In the genomic region with DNA sequence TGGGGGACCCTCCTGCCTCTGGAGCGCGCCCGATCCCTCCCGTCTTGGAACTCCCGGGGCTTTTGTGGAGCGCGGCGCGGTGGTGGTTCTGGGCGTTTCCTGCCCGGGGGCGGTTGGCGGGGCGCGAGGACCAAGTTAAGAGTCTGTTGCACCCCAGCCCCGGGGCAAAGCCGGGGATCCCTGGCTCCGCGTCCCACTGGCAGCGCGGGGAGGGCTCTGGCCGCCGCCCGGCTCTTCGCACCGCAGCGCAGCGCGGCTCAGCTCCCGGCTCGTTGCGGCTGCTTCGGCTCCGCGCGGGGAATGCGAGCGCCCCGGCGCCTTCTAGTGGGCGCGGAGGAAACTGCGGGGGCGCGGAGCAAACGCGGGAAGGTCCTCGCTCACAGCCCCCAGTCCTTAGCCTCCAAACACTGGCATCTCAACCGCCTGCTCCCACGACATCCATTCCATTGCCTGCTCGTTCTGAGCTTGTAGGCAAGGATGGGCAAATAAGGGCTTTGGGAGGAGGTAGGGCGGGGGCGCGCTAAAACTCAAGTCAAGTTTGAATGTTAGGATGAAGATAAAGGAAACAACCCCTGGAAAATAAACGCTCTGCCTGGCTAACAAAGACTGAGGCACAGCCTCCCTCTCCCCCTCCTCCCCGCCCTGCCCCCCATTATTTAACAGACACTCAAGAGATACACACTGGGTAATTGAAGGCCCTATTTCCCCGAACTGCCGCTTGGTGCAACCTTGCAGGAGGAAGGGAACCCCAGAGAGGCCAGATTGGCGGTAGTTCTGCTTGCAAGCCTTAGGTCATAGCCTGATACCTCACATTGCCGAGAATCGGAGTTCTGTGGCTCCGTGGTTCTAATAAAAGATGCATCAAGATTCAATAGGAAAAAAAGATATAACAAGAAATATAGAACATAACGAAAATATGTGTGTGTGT, we compare ENCODE assay signal across 8 cellular contexts. TPM values are rescaled to one million over a fixed set of nuclear protein-coding genes. Genes with fewer than 3 reads are reported as not detected.
DNase-seq lines count a peak whose midpoint lies in the region; ATAC-seq, FAIRE-seq and TF ChIP-seq lines count a peak whose summit lies in the region.

A gene (minus strand): TSS at position 304 of the 928 bp plus-strand sequence. CDS start 1,069 bp downstream, outside the sequence.

- peak within 1 kb of the TSS; percentile 77 for H3K4me2 ChIP-seq in keratinocyte (ENCODE audit: control insufficient read depth, extremely low read depth, insufficient read depth, low read depth, low read length)

- dilution Hi-C loops in keratinocyte (cut with MboI; ENCODE audit: extremely low pct_ligation_motif_present, low sequenced_read_pairs): loop anchor here (10.0 kb wide), 1 partner anchor 58 kb away; no protein-coding TSS in a partner anchor

- H3K36me3 ChIP-seq in keratinocyte (ENCODE audit: control insufficient read depth in 2 of 2, extremely low read depth in 1 of 2, insufficient read depth in 2 of 2, low read length in 2 of 2): no peaks in the 10 kb centered on the region

- H3K9me1 ChIP-seq in keratinocyte (ENCODE audit: control insufficient read depth, extremely low read depth, insufficient read depth, low read length): no peaks in the 10 kb centered on the region

- peak; percentile 68 to 81 for DNase-seq in NCI-H2081 (lab: John Stamatoyannopoulos, UW)
- no peak for DNase-seq in NCI-H2081 treated with DMSO at 0.1 percent for 48 hours (lab: John Stamatoyannopoulos, UW)
- peak; percentile 33 for DNase-seq in NCI-H2107 (lab: John Stamatoyannopoulos, UW)
- DNase-seq in central memory CD4-positive, alpha-beta T cell: peak; percentile 51
- DNase-seq in keratinocyte (ENCODE audit: low read depth, low spot score): no peak
- peak; percentile 46 to 65 for DNase-seq in stimulated activated CD4-positive, alpha-beta T cell treated with anti-CD3 and anti-CD28 coated beads, Interleukin-15, amount 100 ng/mL, for 48 hours (ENCODE audit: low read depth in 2 of 2)

- H3K9ac ChIP-seq in keratinocyte (ENCODE audit: control insufficient read depth, extremely low read depth, insufficient read depth, low read length): peak within 1 kb of the TSS; percentile 37

- peaks cover 2% of the 10 kb centered on the region for H3K4me1 ChIP-seq in keratinocyte (ENCODE audit: control insufficient read depth, extremely low read depth, insufficient read depth, low read length)

- FAIRE-seq in keratinocyte (lab: Jason Lieb, UNC): no peak

- peak within 1 kb of the TSS; percentile 52; the same call in 1 of the 2 replicates for H3K27ac ChIP-seq in VCaP
- no peak within 1 kb of the TSS for H3K27ac ChIP-seq in keratinocyte (ENCODE audit: control insufficient read depth, insufficient read depth, low read length)

- no peaks in the 10 kb centered on the region for H4K20me1 ChIP-seq in keratinocyte (ENCODE audit: control insufficient read depth, extremely low read depth, insufficient read depth, low read length)

- no peaks in the 10 kb centered on the region for H3K9me3 ChIP-seq in keratinocyte (ENCODE audit: control insufficient read depth, low read depth, low read length)

- peaks cover 54% of the 10 kb centered on the region for H3K27me3 ChIP-seq in keratinocyte (ENCODE audit: control insufficient read depth, extremely low read depth, insufficient read depth, low read length)

- peak; percentile 72 for ATAC-seq in HG02763 (IDR thresholded peaks at IDR 0.05; ENCODE audit: unreplicated experiment)

- peak; percentile 98 for TF ChIP-seq CTCF in VCaP (conservative IDR thresholded peaks at IDR 0.05)
- TF ChIP-seq CTCF in keratinocyte (optimal IDR thresholded peaks at IDR 0.05 in 1 of 3, IDR thresholded peaks at IDR 0.05 in 1 of 3, conservative IDR thresholded peaks at IDR 0.05 in 1 of 3; ENCODE audit: extremely low read depth in 1 of 3, insufficient read depth in 2 of 3, low read length in 3 of 3): peak; percentile 76 to 88 (median 78)

- peak within 1 kb of the TSS; percentile 43 to 69 (median 60) for H3K4me3 ChIP-seq in keratinocyte (ENCODE audit: control insufficient read depth in 2 of 3, extremely low read depth in 1 of 3, insufficient read depth in 2 of 3, low read depth in 1 of 3, low read length in 3 of 3)

- no peaks in the 10 kb centered on the region for H3K79me2 ChIP-seq in keratinocyte (ENCODE audit: control insufficient read depth, insufficient read depth, low read length)

- H2AFZ ChIP-seq in keratinocyte (ENCODE audit: control insufficient read depth, low read length): peak within 1 kb of the TSS; percentile 33

RNA-seq across cellular contexts. Expression of the gene that starts here (rescaled TPM):
- 0.08 to 0.37 TPM (median 0.08 TPM) in 3 replicates for polyA plus RNA-seq in keratinocyte
- not detected for polyA plus RNA-seq in keratinocyte (2011; ENCODE audit: low read depth)
- polyA plus RNA-seq in keratinocyte (2011; cell fraction: cytosol; rRNA removed): 0.13 TPM in 2 replicates
- 0.25 and 0.55 TPM in 2 replicates for polyA plus RNA-seq in keratinocyte (2011; cell fraction: nucleus; rRNA removed)
- polyA plus RNA-seq in keratinocyte (2012; ENCODE audit: low replicate concordance): 0.28 TPM in 1 of 2 replicates, not detected in the other
- polyA minus RNA-seq in keratinocyte: 0.29 to 1.7 TPM (median 1.0 TPM) in 3 replicates
- not detected for polyA minus RNA-seq in keratinocyte (2011; cell fraction: cytosol; rRNA and poly(A)+ RNA removed)
- polyA minus RNA-seq in keratinocyte (2011; cell fraction: nucleus; rRNA and poly(A)+ RNA removed): not detected in 2 replicates

Comparison
In these comparisons a context has a peak if more than half of its experiments do, and no peak if none do; other contexts are left out.
1. DNase-seq: peak in NCI-H2081 (2 of 2), NCI-H2107 (single experiment), central memory CD4-positive, alpha-beta T cell (single experiment) and stimulated activated CD4-positive, alpha-beta T cell treated with anti-CD3 and anti-CD28 coated beads, Interleukin-15, amount 100 ng/mL, for 48 hours (2 of 2); none in NCI-H2081 treated with DMSO at 0.1 percent for 48 hours (single experiment) and keratinocyte (single experiment).